8 cellular contexts compared by ENCODE assay signal in genomic region chr7:87933953-87934698, GRCh38. TPM values are rescaled to one million over a fixed set of nuclear protein-coding genes. Genes with fewer than 3 reads are reported as not detected.
A peak's percentile ranks its signal among the peaks of the same experiment; 100 is the strongest.
DNase-seq lines count a peak whose midpoint lies in the region; ATAC-seq and TF ChIP-seq lines count a peak whose summit lies in the region.

A gene with protein sequence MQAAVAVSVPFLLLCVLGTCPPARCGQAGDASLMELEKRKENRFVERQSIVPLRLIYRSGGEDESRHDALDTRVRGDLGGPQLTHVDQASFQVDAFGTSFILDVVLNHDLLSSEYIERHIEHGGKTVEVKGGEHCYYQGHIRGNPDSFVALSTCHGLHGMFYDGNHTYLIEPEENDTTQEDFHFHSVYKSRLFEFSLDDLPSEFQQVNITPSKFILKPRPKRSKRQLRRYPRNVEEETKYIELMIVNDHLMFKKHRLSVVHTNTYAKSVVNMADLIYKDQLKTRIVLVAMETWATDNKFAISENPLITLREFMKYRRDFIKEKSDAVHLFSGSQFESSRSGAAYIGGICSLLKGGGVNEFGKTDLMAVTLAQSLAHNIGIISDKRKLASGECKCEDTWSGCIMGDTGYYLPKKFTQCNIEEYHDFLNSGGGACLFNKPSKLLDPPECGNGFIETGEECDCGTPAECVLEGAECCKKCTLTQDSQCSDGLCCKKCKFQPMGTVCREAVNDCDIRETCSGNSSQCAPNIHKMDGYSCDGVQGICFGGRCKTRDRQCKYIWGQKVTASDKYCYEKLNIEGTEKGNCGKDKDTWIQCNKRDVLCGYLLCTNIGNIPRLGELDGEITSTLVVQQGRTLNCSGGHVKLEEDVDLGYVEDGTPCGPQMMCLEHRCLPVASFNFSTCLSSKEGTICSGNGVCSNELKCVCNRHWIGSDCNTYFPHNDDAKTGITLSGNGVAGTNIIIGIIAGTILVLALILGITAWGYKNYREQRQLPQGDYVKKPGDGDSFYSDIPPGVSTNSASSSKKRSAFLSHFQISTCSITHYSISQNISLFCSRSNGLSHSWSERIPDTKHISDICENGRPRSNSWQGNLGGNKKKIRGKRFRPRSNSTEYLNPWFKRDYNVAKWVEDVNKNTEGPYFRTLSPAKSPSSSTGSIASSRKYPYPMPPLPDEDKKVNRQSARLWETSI (plus strand): TSS chr7:87934251. CDS start chr7:87934466, 215 bp downstream.

- no peaks in the 10 kb centered on the region for H3K9me3 Mint-ChIP-seq in activated CD4-positive, alpha-beta T cell treated with anti-CD3 and anti-CD28 coated beads, Interleukin-2, amount 10 ng/mL, durations not matched to agents 24 days and 14 days

- peak; percentile 61 for DNase-seq in GM19240 (ENCODE audit: insufficient read length, low spot score)
- DNase-seq in NCI-H510A treated with DMSO at 0.1 percent for 48 hours (lab: John Stamatoyannopoulos, UW): peak; percentile 79
- peak; percentile 91 for DNase-seq in activated CD4-positive, alpha-beta T cell treated with anti-CD3 and anti-CD28 coated beads, Interleukin-2, amount 10 ng/mL, durations not matched to agents 24 days and 14 days
- peak; percentile 34 for DNase-seq in cortex of kidney (lab: John Stamatoyannopoulos, UW)
- DNase-seq in left lung: peak; percentile 89 to 90
- DNase-seq in stimulated activated CD4-positive, alpha-beta T cell treated with anti-CD3 and anti-CD28 coated beads, Interleukin-2, amount 100 ng/mL, for 48 hours: peak; percentile 65 to 69

- H3K9ac ChIP-seq in BLaER1 treated with 17β-estradiol and CSF1 and Interleukin-3, amounts not matched to agents 10 nM and 100 nM: peak within 1 kb of the TSS; percentile 60 to 82 (median 73); a peak in 21 of 22 replicates

- H3K4me1 ChIP-seq in BLaER1 treated with 17β-estradiol and CSF1 and Interleukin-3, amounts not matched to agents 10 nM and 100 nM: peaks cover 6 to 12% (median 9%) of the 10 kb centered on the region in 10 experiments
- peaks cover 6 to 19% of the 10 kb centered on the region in 2 donors for H3K4me1 ChIP-seq in left lung

- H3K36me3 ChIP-seq in BLaER1 treated with 17β-estradiol and CSF1 and Interleukin-3, amounts not matched to agents 10 nM and 100 nM: peaks cover 0 to 18% (median 6%) of the 10 kb centered on the region in 11 experiments; a peak in 9 of 22 replicates
- H3K36me3 ChIP-seq in left lung: no peaks in the 10 kb centered on the region

- H3K4me2 ChIP-seq in BLaER1 treated with 17β-estradiol and CSF1 and Interleukin-3, amounts not matched to agents 10 nM and 100 nM: peak within 1 kb of the TSS; percentile 85 to 99 (median 96)

- H3K27me3 Mint-ChIP-seq in activated CD4-positive, alpha-beta T cell treated with anti-CD3 and anti-CD28 coated beads, Interleukin-2, amount 10 ng/mL, durations not matched to agents 24 days and 14 days: peaks cover 50% of the 10 kb centered on the region

- peaks cover 9% of the 10 kb centered on the region for H3K4me1 Mint-ChIP-seq in activated CD4-positive, alpha-beta T cell treated with anti-CD3 and anti-CD28 coated beads, Interleukin-2, amount 10 ng/mL, durations not matched to agents 24 days and 14 days

- peak; percentile 97 for ATAC-seq in HG03457 (IDR thresholded peaks at IDR 0.05; ENCODE audit: unreplicated experiment)
- peak; percentile 98 for ATAC-seq in left lung

- peak within 1 kb of the TSS; percentile 90 for H3K4me3 Mint-ChIP-seq in activated CD4-positive, alpha-beta T cell treated with anti-CD3 and anti-CD28 coated beads, Interleukin-2, amount 10 ng/mL, durations not matched to agents 24 days and 14 days

- H3K9me3 ChIP-seq in BLaER1 treated with 17β-estradiol and CSF1 and Interleukin-3, amounts not matched to agents 10 nM and 100 nM (replicated peaks in 1 of 11): no peaks in the 10 kb centered on the region
- no peaks in the 10 kb centered on the region for H3K9me3 ChIP-seq in left lung

- peaks cover 8 to 12% (median 10%) of the 10 kb centered on the region in 11 experiments; a peak in 20 of 22 replicates for H3K27me3 ChIP-seq in BLaER1 treated with 17β-estradiol and CSF1 and Interleukin-3, amounts not matched to agents 10 nM and 100 nM
- H3K27me3 ChIP-seq in left lung: peaks cover 8 to 18% of the 10 kb centered on the region in 2 donors

- H3K4me3 ChIP-seq in BLaER1 treated with 17β-estradiol and CSF1 and Interleukin-3, amounts not matched to agents 10 nM and 100 nM: peak within 1 kb of the TSS; percentile 71 to 88 (median 80)
- peak within 1 kb of the TSS; percentile 62 to 66 for H3K4me3 ChIP-seq in left lung

- TF ChIP-seq CTCF in left lung (IDR thresholded peaks at IDR 0.05): no peak

- peak within 1 kb of the TSS in 9 of 11 experiments; percentile 30 to 72 (median 61); a peak in 14 of 22 replicates for H3K27ac ChIP-seq in BLaER1 treated with 17β-estradiol and CSF1 and Interleukin-3, amounts not matched to agents 10 nM and 100 nM
- H3K27ac ChIP-seq in left lung: no peak within 1 kb of the TSS

- H3K27ac Mint-ChIP-seq in activated CD4-positive, alpha-beta T cell treated with anti-CD3 and anti-CD28 coated beads, Interleukin-2, amount 10 ng/mL, durations not matched to agents 24 days and 14 days: peak within 1 kb of the TSS; percentile 57

- H3K36me3 Mint-ChIP-seq in activated CD4-positive, alpha-beta T cell treated with anti-CD3 and anti-CD28 coated beads, Interleukin-2, amount 10 ng/mL, durations not matched to agents 24 days and 14 days (ENCODE audit: low read depth): no peaks in the 10 kb centered on the region

- intact Hi-C loops in activated CD4-positive, alpha-beta T cell treated with anti-CD3 and anti-CD28 coated beads, Interleukin-2, amount 10 ng/mL, durations not matched to agents 24 days and 14 days (cut with micrococcal nuclease): loop anchor here (1.0 to 10.0 kb wide), 2 partner anchors 58 to 181 kb away; partner anchors contain the start of genes DBF4 and SLC25A40
- intact Hi-C loops in left lung (cut with DNase I): no loop called here

- H4K20me1 ChIP-seq in BLaER1 treated with 17β-estradiol and CSF1 and Interleukin-3, amounts not matched to agents 10 nM and 100 nM: no peaks in the 10 kb centered on the region

RNA-seq across cellular contexts. Expression of the gene that starts here (rescaled TPM):
- total RNA-seq in activated CD4-positive, alpha-beta T cell treated with anti-CD3 and anti-CD28 coated beads, Interleukin-2, amount 10 ng/mL, durations not matched to agents 24 days and 14 days: 1.5 and 1.7 TPM in 2 replicates
- total RNA-seq in left lung: 1 to 10 TPM; 2.6 to 3.5 TPM

Comparison
In these comparisons a context has a peak if more than half of its experiments do, and no peak if none do; other contexts are left out.
1. H3K27ac ChIP-seq: peak in BLaER1 treated with 17β-estradiol and CSF1 and Interleukin-3, amounts not matched to agents 10 nM and 100 nM (9 of 11); none in left lung (0 of 2).
2. DNase-seq: peak in every context shown above with its lines; median percentile 91 in activated CD4-positive, alpha-beta T cell treated with anti-CD3 and anti-CD28 coated beads, Interleukin-2, amount 10 ng/mL, durations not matched to agents 24 days and 14 days; 90 in left lung; 79 in NCI-H510A treated with DMSO at 0.1 percent for 48 hours; 67 in stimulated activated CD4-positive, alpha-beta T cell treated with anti-CD3 and anti-CD28 coated beads, Interleukin-2, amount 100 ng/mL, for 48 hours; 61 in GM19240; 34 in cortex of kidney.